8 cellular contexts compared by ENCODE assay signal in the genomic region with DNA sequence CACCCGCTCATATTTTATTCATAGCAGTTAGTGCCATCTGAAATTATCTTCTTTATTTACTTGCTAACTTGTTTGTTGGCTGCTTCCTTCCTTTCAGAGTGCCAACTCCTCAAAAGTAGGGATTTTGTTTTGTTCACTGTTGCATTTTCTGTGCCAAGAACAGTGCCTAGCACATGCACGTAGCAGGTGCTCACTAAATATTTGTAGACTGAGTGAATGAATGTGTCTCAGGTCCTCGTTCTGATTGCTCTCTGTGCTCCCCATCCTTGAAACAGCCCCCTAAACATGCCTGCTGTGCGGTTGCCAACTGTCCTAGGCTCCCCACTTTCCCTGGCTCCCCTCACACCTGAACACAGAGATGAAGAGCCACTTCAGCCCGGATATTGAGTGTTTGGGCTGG. TPM values are rescaled to one million over a fixed set of nuclear protein-coding genes. Genes with fewer than 3 reads are reported as not detected.
DNase-seq lines count a peak whose midpoint lies in the region; ATAC-seq and TF ChIP-seq lines count a peak whose summit lies in the region.
"Had no signal": no experiment of that assay in that cellular context is flagged by ENCODE, and none has a peak within 500 bp of the region (broad histone marks: within the 10 kb centered on the region; RNA-seq: fewer than 3 reads in every experiment).

No MANE protein-coding gene starts in this region.

- no peaks in the 10 kb centered on the region for H3K9me3 Mint-ChIP-seq in HFFc6
- no peaks in the 10 kb centered on the region for H3K9me3 Mint-ChIP-seq in activated naive CD8-positive, alpha-beta T cell treated with anti-CD3 and anti-CD28 coated beads, Interleukin-2, amount 10 ng/mL, durations not matched to agents 7 days and 5 days
- H3K9me3 Mint-ChIP-seq in immature natural killer cell = no peaks in the 10 kb centered on the region

- POLR2A ChIA-PET in activated naive CD8-positive, alpha-beta T cell treated with anti-CD3 and anti-CD28 coated beads, Interleukin-2, amount 10 ng/mL, durations not matched to agents 7 days and 5 days (lab: Charles Lee) = interaction anchor here (0.6 to 2.6 kb wide), 4 partner anchors 12 to 117 kb away, joined by 3 to 29 read pairs (median 6); no protein-coding TSS in a partner anchor

- H3K27me3 ChIP-seq in subcutaneous abdominal adipose tissue (ENCODE audit: control insufficient read depth in 5 of 5, insufficient read depth in 4 of 5, low read length in 5 of 5) = no peaks in the 10 kb centered on the region

- H3K27ac Mint-ChIP-seq in HFFc6 (peak overlapping the region; percentile 64), immature natural killer cell (peak overlapping the region; percentile 17 to 85 (median 78))
- H3K27ac Mint-ChIP-seq in activated naive CD8-positive, alpha-beta T cell treated with anti-CD3 and anti-CD28 coated beads, Interleukin-2, amount 10 ng/mL, durations not matched to agents 7 days and 5 days = peak overlapping the region; percentile 61

- no peaks in the 10 kb centered on the region for H3K9me3 ChIP-seq in subcutaneous abdominal adipose tissue (ENCODE audit: control insufficient read depth in 5 of 5, low read length in 5 of 5)

- H3K36me3 Mint-ChIP-seq in HFFc6 (ENCODE audit: low read depth) = peaks cover 25% of the 10 kb centered on the region
- H3K36me3 Mint-ChIP-seq in activated naive CD8-positive, alpha-beta T cell treated with anti-CD3 and anti-CD28 coated beads, Interleukin-2, amount 10 ng/mL, durations not matched to agents 7 days and 5 days = peaks cover 7% of the 10 kb centered on the region
- peaks cover 3 to 9% (median 8%) of the 10 kb centered on the region in 3 donors for H3K36me3 Mint-ChIP-seq in immature natural killer cell

- peaks cover 15 to 35% (median 34%) of the 10 kb centered on the region in 5 donors for H3K4me1 ChIP-seq in subcutaneous abdominal adipose tissue (ENCODE audit: control insufficient read depth in 5 of 5, insufficient read depth in 5 of 5, low read length in 5 of 5)

- H3K4me3 Mint-ChIP-seq in HFFc6 = peak overlapping the region; percentile 93
- H3K4me3 Mint-ChIP-seq in activated naive CD8-positive, alpha-beta T cell treated with anti-CD3 and anti-CD28 coated beads, Interleukin-2, amount 10 ng/mL, durations not matched to agents 7 days and 5 days = peak overlapping the region; percentile 84
- peak overlapping the region; percentile 65 to 79 (median 69) for H3K4me3 Mint-ChIP-seq in immature natural killer cell

- no peak for ATAC-seq in activated naive CD8-positive, alpha-beta T cell treated with anti-CD3 and anti-CD28 coated beads, Interleukin-2, amount 10 ng/mL, durations not matched to agents 7 days and 5 days (ENCODE audit: low read depth)
- ATAC-seq in GM18520 (IDR thresholded peaks at IDR 0.05; ENCODE audit: unreplicated experiment) = no peak
- ATAC-seq in HG02870 (IDR thresholded peaks at IDR 0.05; ENCODE audit: unreplicated experiment) = no peak

- no peak for TF ChIP-seq CTCF in HFFc6 (IDR thresholded peaks at IDR 0.05)

- H3K4me3 ChIP-seq in subcutaneous abdominal adipose tissue (ENCODE audit: low read depth in 1 of 5, low read length in 5 of 5) = peak overlapping the region; percentile 16 to 76 (median 39)

- H3K4me1 Mint-ChIP-seq in HFFc6 (ENCODE audit: low read depth) = peaks cover 35% of the 10 kb centered on the region
- peaks cover 15% of the 10 kb centered on the region for H3K4me1 Mint-ChIP-seq in activated naive CD8-positive, alpha-beta T cell treated with anti-CD3 and anti-CD28 coated beads, Interleukin-2, amount 10 ng/mL, durations not matched to agents 7 days and 5 days
- peaks cover 24 to 25% of the 10 kb centered on the region in 2 donors for H3K4me1 Mint-ChIP-seq in immature natural killer cell

- DNase-seq in HFFc6 (no peak), immature natural killer cell (no peak), posterior vena cava (ENCODE audit: low spot score) (no peak)
- DNase-seq in activated naive CD8-positive, alpha-beta T cell treated with anti-CD3 and anti-CD28 coated beads, Interleukin-2, amount 10 ng/mL, durations not matched to agents 7 days and 5 days = no peak
- DNase-seq: activated CD4-positive, alpha-beta T cell treated with anti-CD3 and anti-CD28 coated beads for 48 hours had no signal

- H3K27ac ChIP-seq in subcutaneous abdominal adipose tissue (ENCODE audit: low read depth, low read length) = peak overlapping the region; percentile 37

- peak overlapping the region in 2 of 5 donors; percentile 48 to 60 for H3K9ac ChIP-seq in subcutaneous abdominal adipose tissue (ENCODE audit: low read length in 5 of 5)

- H3K27me3 Mint-ChIP-seq in HFFc6 (ENCODE audit: insufficient read depth) (no peaks in the 10 kb centered on the region; the same call in 1 of the 2 replicates), immature natural killer cell (ENCODE audit: low read depth in 3 of 3) (peaks cover 0 to 4% (median 0%) of the 10 kb centered on the region in 3 donors)
- H3K27me3 Mint-ChIP-seq in activated naive CD8-positive, alpha-beta T cell treated with anti-CD3 and anti-CD28 coated beads, Interleukin-2, amount 10 ng/mL, durations not matched to agents 7 days and 5 days = peaks cover 3% of the 10 kb centered on the region

- intact Hi-C loops in posterior vena cava (cut with DNase I) = no loop called here

- H3K36me3 ChIP-seq in subcutaneous abdominal adipose tissue (ENCODE audit: control insufficient read depth in 5 of 5, insufficient read depth in 5 of 5, low read length in 5 of 5) = peaks cover 0 to 20% (median 14%) of the 10 kb centered on the region in 5 donors

RNA-seq across cellular contexts. Expression of a gene that starts 1.5 kb away (rescaled TPM):
- total RNA-seq in HFFc6 (2021; fragmentation: NEBNext Ultra II Directional; extraction: Animal tissue kit (Norgen Biotek cat#: 25700)) = 100 to 1,000 TPM; 169 to 204 (median 181) TPM
- 10 to 100 TPM; 31.7 to 32.4 TPM for total RNA-seq in activated naive CD8-positive, alpha-beta T cell treated with anti-CD3 and anti-CD28 coated beads, Interleukin-2, amount 10 ng/mL, durations not matched to agents 7 days and 5 days
- polyA plus RNA-seq in immature natural killer cell = 10 to 100 TPM; 42.0 to 49.0 (median 47.0) TPM
- 10 to 100 TPM; 43.5 to 46.1 TPM for total RNA-seq in posterior vena cava

RNA-seq across cellular contexts. Expression of a gene that starts 19.3 kb away (rescaled TPM):
- total RNA-seq in HFFc6 (2021; fragmentation: NEBNext Ultra II Directional; extraction: Animal tissue kit (Norgen Biotek cat#: 25700)) = 1 to 10 TPM in 2 of 6 experiments, under 1 TPM in 4; 0.41 to 4.1 (median 0.62) TPM
- under 1 TPM; 0.34 to 0.36 TPM for total RNA-seq in activated naive CD8-positive, alpha-beta T cell treated with anti-CD3 and anti-CD28 coated beads, Interleukin-2, amount 10 ng/mL, durations not matched to agents 7 days and 5 days
- polyA plus RNA-seq in immature natural killer cell = 1 to 10 TPM in 1 of 3 donors, under 1 TPM in 1, not detected in 1; 0.17 to 1.2 TPM
- total RNA-seq in posterior vena cava = 1 to 10 TPM in 1 of 2 donors, under 1 TPM in 1; 0.95 to 1.6 TPM

RNA-seq across cellular contexts. Expression of a gene that starts 23.7 kb away (rescaled TPM):
- total RNA-seq in HFFc6 (2021; fragmentation: NEBNext Ultra II Directional; extraction: Animal tissue kit (Norgen Biotek cat#: 25700)) = 100 to 1,000 TPM in 3 of 6 experiments, 10 to 100 TPM in 3; 99.2 to 138 (median 103) TPM
- total RNA-seq in activated naive CD8-positive, alpha-beta T cell treated with anti-CD3 and anti-CD28 coated beads, Interleukin-2, amount 10 ng/mL, durations not matched to agents 7 days and 5 days = 100 to 1,000 TPM; 103 to 110 TPM
- 100 to 1,000 TPM; 116 to 164 (median 120) TPM for polyA plus RNA-seq in immature natural killer cell
- total RNA-seq in posterior vena cava = 10 to 100 TPM; 56.2 to 63.2 TPM

RNA-seq across cellular contexts. Expression of a gene that starts 34.9 kb away (rescaled TPM):
- total RNA-seq in HFFc6 (2021; fragmentation: NEBNext Ultra II Directional; extraction: Animal tissue kit (Norgen Biotek cat#: 25700)) = 100 to 1,000 TPM; 101 to 132 (median 118) TPM
- total RNA-seq in activated naive CD8-positive, alpha-beta T cell treated with anti-CD3 and anti-CD28 coated beads, Interleukin-2, amount 10 ng/mL, durations not matched to agents 7 days and 5 days = 100 to 1,000 TPM; 161 to 168 TPM
- polyA plus RNA-seq in immature natural killer cell = 100 to 1,000 TPM; 203 to 317 (median 289) TPM
- total RNA-seq in posterior vena cava = 10 to 100 TPM; 36.8 to 56.6 TPM
